In the genomic region with DNA sequence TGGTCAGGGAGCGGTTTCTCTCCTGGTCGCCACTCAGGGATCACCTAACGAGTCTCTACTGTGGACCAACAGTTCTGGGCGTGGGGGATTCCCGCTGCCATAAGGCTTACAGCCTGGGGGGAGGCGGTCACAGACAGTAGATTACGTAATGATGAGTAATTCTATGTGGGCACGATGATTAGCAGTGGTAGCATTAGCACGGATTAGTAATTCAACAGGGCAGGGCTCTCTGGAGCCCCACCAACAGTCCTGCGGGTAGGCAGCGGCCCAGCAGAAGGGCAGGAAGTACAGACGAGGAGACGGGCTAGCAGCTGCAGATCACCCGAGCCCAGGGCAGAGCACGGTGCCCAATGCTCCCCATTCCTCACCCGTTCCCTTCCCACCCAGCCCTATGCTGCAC, we compare ENCODE assay signal across 9 cellular contexts. TPM values are rescaled to one million over a fixed set of nuclear protein-coding genes. Genes with fewer than 3 reads are reported as not detected.
DNase-seq lines count a peak whose midpoint lies in the region; ATAC-seq and TF ChIP-seq lines count a peak whose summit lies in the region.
"Had no signal": no experiment of that assay in that cellular context is flagged by ENCODE, and none has a peak within 500 bp of the region (broad histone marks: within the 10 kb centered on the region; RNA-seq: fewer than 3 reads in every experiment).

No MANE protein-coding gene starts in this region.

- H3K36me3 Mint-ChIP-seq in chondrocyte (ENCODE audit: low read depth) = no peaks in the 10 kb centered on the region

- TF ChIP-seq CTCF in AG09319 (IDR thresholded peaks at IDR 0.05; ENCODE audit: low read depth, low read length) (no peak), chondrocyte (IDR thresholded peaks at IDR 0.05) (no peak)

- H3K4me3 ChIP-seq in muscle layer of duodenum (ENCODE audit: low read depth in 1 of 2, low read length in 2 of 2) = no peak overlapping the region

- no peak overlapping the region for H3K4me3 Mint-ChIP-seq in chondrocyte (ENCODE audit: unreplicated experiment)

- H3K27me3 Mint-ChIP-seq in chondrocyte (ENCODE audit: low read depth) = no peaks in the 10 kb centered on the region

- H3K27ac Mint-ChIP-seq in chondrocyte (ENCODE audit: unreplicated experiment) = peak overlapping the region; percentile 71

- H3K27me3 ChIP-seq in muscle layer of duodenum (ENCODE audit: low read depth, low read length) = no peaks in the 10 kb centered on the region

- peak overlapping the region; percentile 69 for H3K27ac ChIP-seq in muscle layer of duodenum (ENCODE audit: low read length)

- H3K9me3 Mint-ChIP-seq in chondrocyte (ENCODE audit: low read depth) = no peaks in the 10 kb centered on the region

- no peaks in the 10 kb centered on the region for H3K36me3 ChIP-seq in muscle layer of duodenum (ENCODE audit: control insufficient read depth in 1 of 2, insufficient read depth in 2 of 2, low read length in 2 of 2)

- H3K4me1 ChIP-seq in muscle layer of duodenum (ENCODE audit: control insufficient read depth in 1 of 2, insufficient read depth in 2 of 2, low read length in 2 of 2) = peaks cover 0 to 58% of the 10 kb centered on the region in 2 donors

- H3K9me3 ChIP-seq in muscle layer of duodenum (ENCODE audit: control insufficient read depth in 1 of 2, low read length in 2 of 2) = no peaks in the 10 kb centered on the region

- DNase-seq in AG09319 (ENCODE audit: extremely low read depth, low read depth) = peak; percentile 86
- peak; percentile 41 for DNase-seq in LoVo (ENCODE audit: low spot score)
- DNase-seq in chondrocyte (ENCODE audit: low spot score) = no peak
- no peak for DNase-seq in activated CD4-positive, alpha-beta T cell treated with anti-CD3 and anti-CD28 coated beads, Interleukin-2, amount 50 U/mL, for 48 hours
- no peak for DNase-seq in activated CD4-positive, CD25-positive, alpha-beta regulatory T cell treated with anti-CD3 and anti-CD28 coated beads, Interleukin-2, amount 50 U/mL, for 72 hours
- DNase-seq: T-helper 9 cell had no signal

- ATAC-seq in GM19395 (IDR thresholded peaks at IDR 0.05; ENCODE audit: unreplicated experiment) (no peak), HG02678 (IDR thresholded peaks at IDR 0.05; ENCODE audit: unreplicated experiment) (no peak)

- peaks cover 73% of the 10 kb centered on the region for H3K4me1 Mint-ChIP-seq in chondrocyte (ENCODE audit: low read depth)

RNA-seq across cellular contexts. Expression of gene SHISAL1, which starts 3.6 kb away (rescaled TPM):
- 7.5 to 20.9 TPM (median 8.3 TPM) in 3 replicates for total RNA-seq in chondrocyte

Comparison
In these comparisons a context has a peak if more than half of its experiments do, and no peak if none do; other contexts are left out.
1. DNase-seq: peak in AG09319 (single experiment) and LoVo (single experiment); none in chondrocyte (single experiment), activated CD4-positive, alpha-beta T cell treated with anti-CD3 and anti-CD28 coated beads, Interleukin-2, amount 50 U/mL, for 48 hours (0 of 2) and activated CD4-positive, CD25-positive, alpha-beta regulatory T cell treated with anti-CD3 and anti-CD28 coated beads, Interleukin-2, amount 50 U/mL, for 72 hours (single experiment).